In genomic region chr2:37282746-37283145, GRCh38 we compare ENCODE assay signal across 1 cellular context.
TF ChIP-seq lines count a peak whose summit lies in the region.

No MANE protein-coding gene starts in this region.

TF ChIP-seq in endothelial cell of umbilical vein, 7 proteins besides CTCF, POLR2A, EP300 and RAD21 (continued from another document):
- TF ChIP-seq JUN (IDR thresholded peaks at IDR 0.05; ENCODE audit: borderline replicate concordance, insufficient read depth, insufficient read length, low read depth) (no peak), GATA2 (IDR thresholded peaks at IDR 0.05; ENCODE audit: insufficient read depth, insufficient read length, low read depth, low read length) (no peak), EZH2 (IDR thresholded peaks at IDR 0.05; ENCODE audit: borderline replicate concordance, low read depth, low read length, severe bottlenecking) (no peak)
